Comparison of ENCODE assay signal across 22 cellular contexts in genomic region chr2:215356948-215357461, GRCh38. TPM values are rescaled to one million over a fixed set of nuclear protein-coding genes. Genes with fewer than 3 reads are reported as not detected.
DNase-seq lines count a peak whose midpoint lies in the region; ATAC-seq and TF ChIP-seq lines count a peak whose summit lies in the region.
"Had no signal": no experiment of that assay in that cellular context is flagged by ENCODE, and none has a peak within 500 bp of the region (broad histone marks: within the 10 kb centered on the region; RNA-seq: fewer than 3 reads in every experiment).

No MANE protein-coding gene starts in this region.

- peak overlapping the region; percentile 36 for H3K27ac Mint-ChIP-seq in mesothelial cell of epicardium
- H3K27ac Mint-ChIP-seq in naive thymus-derived CD4-positive, alpha-beta T cell: no peak overlapping the region
- no peak overlapping the region for H3K27ac Mint-ChIP-seq in naive thymus-derived CD8-positive, alpha-beta T cell
- H3K27ac Mint-ChIP-seq: activated naive CD4-positive, alpha-beta T cell treated with anti-CD3 and anti-CD28 coated beads, Interleukin-2, amount 10 ng/mL, durations not matched to agents 7 days and 5 days had no signal

- H3K27me3 ChIP-seq in naive thymus-derived CD4-positive, alpha-beta T cell (ENCODE audit: control insufficient read depth in 2 of 2, insufficient read depth in 2 of 2, low read length in 2 of 2): no peaks in the 10 kb centered on the region
- H3K27me3 ChIP-seq: ascending aorta, colonic mucosa, heart left ventricle, tibial nerve had no signal

- no peak for TF ChIP-seq CTCF in AG10803 (conservative IDR thresholded peaks at IDR 0.05; ENCODE audit: low read length)
- no peak for TF ChIP-seq CTCF in fibroblast of pulmonary artery (IDR thresholded peaks at IDR 0.05; ENCODE audit: low read length, missing control alignments)
- TF ChIP-seq CTCF in mesothelial cell of epicardium (IDR thresholded peaks at IDR 0.05; ENCODE audit: unreplicated experiment): no peak

- no peak for ATAC-seq in HG03378 (IDR thresholded peaks at IDR 0.05; ENCODE audit: unreplicated experiment)
- no peak for ATAC-seq in naive thymus-derived CD4-positive, alpha-beta T cell
- ATAC-seq in naive thymus-derived CD8-positive, alpha-beta T cell: no peak
- ATAC-seq: psoas muscle had no signal

- no peak overlapping the region for H3K9ac ChIP-seq in SK-N-MC (ENCODE audit: insufficient read length)

- H3K4me1 Mint-ChIP-seq in mesothelial cell of epicardium: peaks cover 14% of the 10 kb centered on the region
- H3K4me1 Mint-ChIP-seq in naive thymus-derived CD4-positive, alpha-beta T cell: no peaks in the 10 kb centered on the region
- H3K4me1 Mint-ChIP-seq in naive thymus-derived CD8-positive, alpha-beta T cell: no peaks in the 10 kb centered on the region
- H3K4me1 Mint-ChIP-seq: activated naive CD4-positive, alpha-beta T cell treated with anti-CD3 and anti-CD28 coated beads, Interleukin-2, amount 10 ng/mL, durations not matched to agents 7 days and 5 days; neural crest cell had no signal

- no peaks in the 10 kb centered on the region for H3K4me1 ChIP-seq in naive thymus-derived CD4-positive, alpha-beta T cell (ENCODE audit: control insufficient read depth in 2 of 2, insufficient read depth in 2 of 2, low read length in 2 of 2)
- H3K4me1 ChIP-seq: ascending aorta, colonic mucosa, psoas muscle, tibial nerve had no signal

- POLR2A ChIA-PET in naive thymus-derived CD4-positive, alpha-beta T cell (lab: Charles Lee): no interaction called here
- POLR2A ChIA-PET in naive thymus-derived CD8-positive, alpha-beta T cell (lab: Charles Lee): no interaction called here

- H3K36me3 Mint-ChIP-seq in mesothelial cell of epicardium: peaks cover 21% of the 10 kb centered on the region
- peaks cover 7 to 57% (median 38%) of the 10 kb centered on the region in 5 donors for H3K36me3 Mint-ChIP-seq in naive thymus-derived CD4-positive, alpha-beta T cell
- peaks cover 0 to 35% (median 24%) of the 10 kb centered on the region in 3 donors for H3K36me3 Mint-ChIP-seq in naive thymus-derived CD8-positive, alpha-beta T cell

- CTCF ChIA-PET in naive thymus-derived CD4-positive, alpha-beta T cell (lab: Charles Lee): no interaction called here

- intact Hi-C loops in naive thymus-derived CD4-positive, alpha-beta T cell (cut with micrococcal nuclease): no loop called here

- H3K4me3 ChIP-seq in AG10803 (ENCODE audit: low read length): no peak overlapping the region
- H3K4me3 ChIP-seq in SK-N-MC: 0 out of 2 replicates have a peak overlapping the region, but pooled peaks have one; percentile 2
- no peak overlapping the region for H3K4me3 ChIP-seq in fibroblast of pulmonary artery (replicated peaks; ENCODE audit: low read depth, low read length)
- no peak overlapping the region for H3K4me3 ChIP-seq in naive thymus-derived CD4-positive, alpha-beta T cell (ENCODE audit: low read length)
- H3K4me3 ChIP-seq: ascending aorta, colonic mucosa, heart left ventricle, psoas muscle, tibial nerve had no signal

- H3K9me3 Mint-ChIP-seq in mesothelial cell of epicardium: no peaks in the 10 kb centered on the region
- no peaks in the 10 kb centered on the region for H3K9me3 Mint-ChIP-seq in naive thymus-derived CD4-positive, alpha-beta T cell
- no peaks in the 10 kb centered on the region for H3K9me3 Mint-ChIP-seq in naive thymus-derived CD8-positive, alpha-beta T cell
- H3K9me3 Mint-ChIP-seq: activated naive CD4-positive, alpha-beta T cell treated with anti-CD3 and anti-CD28 coated beads, Interleukin-2, amount 10 ng/mL, durations not matched to agents 7 days and 5 days; neural crest cell had no signal

- H3K36me3 ChIP-seq in SK-N-MC (ENCODE audit: insufficient read depth, low read length): peaks cover 26% of the 10 kb centered on the region
- H3K36me3 ChIP-seq in naive thymus-derived CD4-positive, alpha-beta T cell (ENCODE audit: control insufficient read depth in 2 of 3, insufficient read depth in 3 of 3, low read length in 3 of 3): no peaks in the 10 kb centered on the region
- H3K36me3 ChIP-seq: colonic mucosa had no signal

- H3K27ac ChIP-seq in SK-N-MC: peak overlapping the region; percentile 15; the same call in 1 of the 2 replicates
- no peak overlapping the region for H3K27ac ChIP-seq in naive thymus-derived CD4-positive, alpha-beta T cell (ENCODE audit: low read depth, low read length)
- H3K27ac ChIP-seq: colonic mucosa, heart left ventricle, psoas muscle, RWPE1, tibial nerve had no signal

- H3K4me3 Mint-ChIP-seq in mesothelial cell of epicardium: no peak overlapping the region
- H3K4me3 Mint-ChIP-seq in naive thymus-derived CD4-positive, alpha-beta T cell: no peak overlapping the region
- no peak overlapping the region for H3K4me3 Mint-ChIP-seq in naive thymus-derived CD8-positive, alpha-beta T cell
- H3K4me3 Mint-ChIP-seq: activated naive CD4-positive, alpha-beta T cell treated with anti-CD3 and anti-CD28 coated beads, Interleukin-2, amount 10 ng/mL, durations not matched to agents 7 days and 5 days; neural crest cell had no signal

- H3K27me3 Mint-ChIP-seq in mesothelial cell of epicardium (ENCODE audit: low read depth): no peaks in the 10 kb centered on the region
- no peaks in the 10 kb centered on the region for H3K27me3 Mint-ChIP-seq in naive thymus-derived CD4-positive, alpha-beta T cell
- H3K27me3 Mint-ChIP-seq in naive thymus-derived CD8-positive, alpha-beta T cell: no peaks in the 10 kb centered on the region
- H3K27me3 Mint-ChIP-seq: activated naive CD4-positive, alpha-beta T cell treated with anti-CD3 and anti-CD28 coated beads, Interleukin-2, amount 10 ng/mL, durations not matched to agents 7 days and 5 days had no signal

- DNase-seq in AG10803 (ENCODE audit: low read depth) (peak; percentile 78), SK-N-MC (ENCODE audit: low read depth, low spot score) (no peak), fibroblast of pulmonary artery (ENCODE audit: low read depth) (peak; percentile 72), mesothelial cell of epicardium (ENCODE audit: low spot score in 2 of 2, unreplicated experiment in 2 of 2) (no peak), hepatic stellate cell (ENCODE audit: low spot score) (no peak)
- DNase-seq in naive thymus-derived CD4-positive, alpha-beta T cell: no peak
- DNase-seq in naive thymus-derived CD8-positive, alpha-beta T cell: no peak
- DNase-seq: activated naive CD4-positive, alpha-beta T cell treated with anti-CD3 and anti-CD28 coated beads, Interleukin-2, amount 10 ng/mL, durations not matched to agents 7 days and 5 days; colonic mucosa; heart left ventricle; KBM-7; kidney; mesendoderm; NCI-H1048; NCI-H2029 treated with DMSO at 0.1 percent for 48 hours; psoas muscle; stimulated activated naive CD4-positive, alpha-beta T cell treated with Interleukin-2 at 50 U/mL for 16 hours had no signal

- no peaks in the 10 kb centered on the region for H3K9me3 ChIP-seq in SK-N-MC (ENCODE audit: low read depth, low read length)
- no peaks in the 10 kb centered on the region for H3K9me3 ChIP-seq in naive thymus-derived CD4-positive, alpha-beta T cell (ENCODE audit: control insufficient read depth in 2 of 3, low read length in 3 of 3)
- H3K9me3 ChIP-seq: ascending aorta, colonic mucosa, heart left ventricle, psoas muscle, tibial nerve had no signal

RNA-seq across cellular contexts. Expression of gene ATIC, which starts 45.1 kb away (rescaled TPM):
- total RNA-seq in mesothelial cell of epicardium: 115 to 118 TPM (median 118 TPM) in 3 replicates
- total RNA-seq in naive thymus-derived CD4-positive, alpha-beta T cell: 100 to 1,000 TPM in 1 of 5 experiments, 10 to 100 TPM in 4; 62.1 to 170 (median 83.2) TPM
- polyA plus RNA-seq in naive thymus-derived CD4-positive, alpha-beta T cell: 100 to 1,000 TPM; 170 to 205 TPM
- 100 to 1,000 TPM in 1 of 2 experiments, 10 to 100 TPM in 1; 94.7 to 102 TPM for total RNA-seq in naive thymus-derived CD8-positive, alpha-beta T cell
- polyA plus RNA-seq in naive thymus-derived CD8-positive, alpha-beta T cell: 100 to 1,000 TPM; 159 to 184 (median 184) TPM

Comparison
In these comparisons a context has a peak if more than half of its experiments do, and no peak if none do; other contexts are left out.
1. DNase-seq: peak in AG10803 (single experiment) and fibroblast of pulmonary artery (single experiment); none in SK-N-MC (single experiment), mesothelial cell of epicardium (0 of 2), hepatic stellate cell (single experiment), naive thymus-derived CD4-positive, alpha-beta T cell (0 of 9) and naive thymus-derived CD8-positive, alpha-beta T cell (0 of 10).